In genomic region chr15:65638681-65639089, GRCh38 we compare ENCODE assay signal across 8 cellular contexts. TPM values are rescaled to one million over a fixed set of nuclear protein-coding genes. Genes with fewer than 3 reads are reported as not detected.
DNase-seq lines count a peak whose midpoint lies in the region; ATAC-seq and TF ChIP-seq lines count a peak whose summit lies in the region.

No MANE protein-coding gene starts in this region.

- H3K27me3 ChIP-seq in MM.1S (replicated peaks; ENCODE audit: insufficient read depth, low read length): no peaks in the 10 kb centered on the region

- ATAC-seq in HG03457 (IDR thresholded peaks at IDR 0.05; ENCODE audit: unreplicated experiment): no peak

- DNase-seq in stimulated activated CD4-positive, alpha-beta T cell treated with anti-CD3 and anti-CD28 coated beads, Interleukin-2, amount 100 ng/mL, for 48 hours: peak; percentile 9 to 21
- DNase-seq in stimulated activated CD4-positive, alpha-beta T cell treated with anti-CD3 and anti-CD28 coated beads, Interleukin-1b, Interleukin-23, amount 100 ng/mL, for 48 hours: no peak
- DNase-seq in MM.1S (peak; percentile 67), RPMI8226 (peak; percentile 86), iPS-NIHi7 (ENCODE audit: extremely low spot score) (peak; percentile 84)
- DNase-seq in stimulated activated CD4-positive, alpha-beta T cell treated with anti-CD3 and anti-CD28 coated beads, Interleukin-4, amount 100 ng/mL, for 24 hours: peak; percentile 37

- H3K4me3 Mint-ChIP-seq in brain: peak overlapping the region in 3 of 5 experiments; percentile 1 to 60 (median 39)

- H3K4me2 ChIP-seq in MM.1S (ENCODE audit: low read depth, low read length): peak overlapping the region; percentile 29

- H3K79me2 ChIP-seq in MM.1S (ENCODE audit: low read length): no peaks in the 10 kb centered on the region

- no peaks in the 10 kb centered on the region for H3F3A ChIP-seq in MM.1S (ENCODE audit: insufficient read depth, low read length)

- H3K9me3 ChIP-seq in MM.1S (replicated peaks; ENCODE audit: insufficient read depth, low read length): no peaks in the 10 kb centered on the region

- H3K36me3 Mint-ChIP-seq in brain: no peaks in the 10 kb centered on the region

- H3K27ac ChIP-seq in MM.1S (ENCODE audit: low read length): no peak overlapping the region

- H3K9ac ChIP-seq in MM.1S (ENCODE audit: low read length): no peak overlapping the region

- H3K4me1 Mint-ChIP-seq in brain: peaks cover 8% of the 10 kb centered on the region

- no peaks in the 10 kb centered on the region for H3K9me2 ChIP-seq in MM.1S (replicated peaks; ENCODE audit: insufficient read depth, low read length)

- no peak overlapping the region for H2AFZ ChIP-seq in MM.1S (ENCODE audit: low read length)

- peaks cover 13% of the 10 kb centered on the region for H3K4me1 ChIP-seq in MM.1S (ENCODE audit: low read length)

- H3K9me3 Mint-ChIP-seq in brain: peaks cover 0 to 2% (median 0%) of the 10 kb centered on the region in 5 experiments

- H3K36me3 ChIP-seq in MM.1S (replicated peaks; ENCODE audit: insufficient read depth, low read length): no peaks in the 10 kb centered on the region

- H3K4me3 ChIP-seq in MM.1S (ENCODE audit: low read length): no peak overlapping the region

- H3K27ac Mint-ChIP-seq in brain: peak overlapping the region in 2 of 5 experiments; percentile 12 to 61

- TF ChIP-seq CTCF in MM.1S (IDR thresholded peaks at IDR 0.05; ENCODE audit: low read length) (peak; percentile 84), brain (conservative IDR thresholded peaks at IDR 0.05) (peak; percentile 79 to 81)

- no peaks in the 10 kb centered on the region for H4K20me1 ChIP-seq in MM.1S (ENCODE audit: insufficient read depth, low read length)

- peaks cover 10% of the 10 kb centered on the region for H3K27me3 Mint-ChIP-seq in brain

RNA-seq across cellular contexts. Expression of gene SLC24A1, which starts 16.9 kb away (rescaled TPM):
- polyA plus RNA-seq in brain (ENCODE audit: insufficient read depth, low read depth, low replicate concordance): 4.4 TPM

RNA-seq across cellular contexts. Expression of gene INTS14, which starts 27.8 kb away (rescaled TPM):
- 28.0 TPM for polyA plus RNA-seq in brain (ENCODE audit: insufficient read depth, low read depth, low replicate concordance)
